In genomic region chr19:10338940-10339339, GRCh38 we compare ENCODE assay signal across 10 cellular contexts. TPM values are rescaled to one million over a fixed set of nuclear protein-coding genes. Genes with fewer than 3 reads are reported as not detected.
DNase-seq lines count a peak whose midpoint lies in the region; ATAC-seq and TF ChIP-seq lines count a peak whose summit lies in the region.
"Had no signal": no experiment of that assay in that cellular context is flagged by ENCODE, and none has a peak within 500 bp of the region (broad histone marks: within the 10 kb centered on the region; RNA-seq: fewer than 3 reads in every experiment).

No MANE protein-coding gene starts in this region.

- H3K27ac Mint-ChIP-seq in MCF 10A (ENCODE audit: low read depth, unreplicated experiment), result no peak overlapping the region

- intact Hi-C loops in Right ventricle myocardium inferior (cut with DNase I) (no loop called here), heart left ventricle (cut with DNase I) (loop anchor here in 2 of 10 donors (10.0 kb wide), 1 partner anchor 46 kb away; the partner anchor contains the start of gene TYK2 (in 2 of the 2)), upper lobe of right lung (cut with DNase I) (no loop called here), MCF 10A (cut with micrococcal nuclease) (no loop called here)

- 79 to 89% (median 85%) methylated on average over 6 of the region's 6 CpGs for WGBS in heart left ventricle, 4 donors
- 76% methylated on average over 6 of the region's 6 CpGs for WGBS in esophagus, 2 donors

- no peaks in the 10 kb centered on the region for H3K4me1 Mint-ChIP-seq in MCF 10A (ENCODE audit: insufficient read depth, unreplicated experiment)

- H3K36me3 ChIP-seq in heart left ventricle (no peaks in the 10 kb centered on the region), Peyer's patch (no peaks in the 10 kb centered on the region), esophagus (ENCODE audit: control insufficient read depth in 2 of 2, insufficient read depth in 2 of 2, low read length in 1 of 2) (no peaks in the 10 kb centered on the region), upper lobe of right lung (no peaks in the 10 kb centered on the region)

- peaks cover 0 to 35% (median 12%) of the 10 kb centered on the region in 12 donors for H3K4me1 ChIP-seq in heart left ventricle
- H3K4me1 ChIP-seq in Peyer's patch, result peaks cover 0 to 5% (median 0%) of the 10 kb centered on the region in 4 donors
- peaks cover 3 to 5% of the 10 kb centered on the region in 2 donors for H3K4me1 ChIP-seq in esophagus (ENCODE audit: control insufficient read depth in 2 of 2, insufficient read depth in 2 of 2, low read length in 1 of 2)
- no peaks in the 10 kb centered on the region for H3K4me1 ChIP-seq in upper lobe of right lung

- CTCF ChIA-PET in MCF 10A (lab: Yijun Ruan, JAX), result interaction anchor here (0.6 kb wide), 1 partner anchor 31 kb away, joined by 4 read pairs; no protein-coding TSS in a partner anchor

- no TSS peak for BruUV-seq in MCF 10A (replicated peaks; lab: Mats Ljungman, UMichigan)

- H3K9me3 ChIP-seq in heart left ventricle (no peaks in the 10 kb centered on the region), Peyer's patch (no peaks in the 10 kb centered on the region), esophagus (ENCODE audit: control insufficient read depth in 2 of 2, insufficient read depth in 1 of 2, low read depth in 1 of 2, low read length in 1 of 2) (no peaks in the 10 kb centered on the region), upper lobe of right lung (no peaks in the 10 kb centered on the region)

- peak overlapping the region in 1 of 12 donors; percentile 75 for H3K27ac ChIP-seq in heart left ventricle
- H3K27ac ChIP-seq in Peyer's patch, result peak overlapping the region; percentile 22 to 85 (median 53)
- H3K27ac ChIP-seq in esophagus (ENCODE audit: low read depth in 2 of 2, low read length in 1 of 2), result no peak overlapping the region
- H3K27ac ChIP-seq in upper lobe of right lung, result peak overlapping the region; percentile 58

- H3K4me3 ChIP-seq in heart left ventricle (peak overlapping the region in 2 of 12 donors; percentile 19 to 51), Peyer's patch (peak overlapping the region; percentile 22 to 53 (median 42)), esophagus (ENCODE audit: low read depth in 1 of 2, low read length in 2 of 2) (peak overlapping the region; percentile 22 to 33), upper lobe of right lung (peak overlapping the region; percentile 33)

- POLR2A ChIA-PET in MCF 10A (lab: Yijun Ruan, JAX), result interaction anchor here (1.0 kb wide), 1 partner anchor 24 kb away, joined by 4 read pairs; no protein-coding TSS in a partner anchor

- TF ChIP-seq CTCF in heart left ventricle (IDR thresholded peaks at IDR 0.05) (no peak), Peyer's patch (IDR thresholded peaks at IDR 0.05) (no peak), upper lobe of right lung (IDR thresholded peaks at IDR 0.05) (no peak), MCF 10A (IDR thresholded peaks at IDR 0.05; ENCODE audit: unreplicated experiment) (no peak)

- H3K9me3 Mint-ChIP-seq in MCF 10A (ENCODE audit: unreplicated experiment), result no peaks in the 10 kb centered on the region

- H3K36me3 Mint-ChIP-seq in MCF 10A (ENCODE audit: insufficient read depth, unreplicated experiment), result no peaks in the 10 kb centered on the region

- no peak overlapping the region for H3K4me3 Mint-ChIP-seq in MCF 10A (ENCODE audit: unreplicated experiment)

- TF ChIP-seq POLR2A in heart left ventricle (IDR thresholded peaks at IDR 0.05), result no peak
- no peak for TF ChIP-seq POLR2A in Peyer's patch (IDR thresholded peaks at IDR 0.05)

- peak; percentile 22 for DNase-seq in Right ventricle myocardium inferior (ENCODE audit: missing footprints)
- DNase-seq in heart left ventricle, result no peak
- no peak for DNase-seq in Peyer's patch
- no peak for DNase-seq in upper lobe of right lung
- DNase-seq in AG20443 (ENCODE audit: low spot score), result no peak
- no peak for DNase-seq in MCF 10A (ENCODE audit: unreplicated experiment)
- no peak for DNase-seq in DMS 273 treated with DMSO at 0.1 percent for 48 hours (lab: John Stamatoyannopoulos, UW)
- DNase-seq: NCI-H1105, NCI-H524 treated with DMSO at 0.1 percent for 48 hours had no signal

- no peaks in the 10 kb centered on the region for H3K27me3 Mint-ChIP-seq in MCF 10A (ENCODE audit: insufficient read depth, unreplicated experiment)

- H3K27me3 ChIP-seq in heart left ventricle, result no peaks in the 10 kb centered on the region
- H3K27me3 ChIP-seq in Peyer's patch, result no peaks in the 10 kb centered on the region
- no peaks in the 10 kb centered on the region for H3K27me3 ChIP-seq in esophagus (ENCODE audit: control insufficient read depth in 1 of 2, insufficient read depth in 2 of 2, low read length in 2 of 2)
- H3K27me3 ChIP-seq in upper lobe of right lung, result no peaks in the 10 kb centered on the region

- ATAC-seq in Right ventricle myocardium inferior (no peak), heart left ventricle (no peak), upper lobe of right lung (no peak)

RNA-seq across cellular contexts. Expression of gene ICAM3, which starts 0.5 kb away (rescaled TPM):
- total RNA-seq in Right ventricle myocardium inferior (36.7 TPM), heart left ventricle (10 to 100 TPM in 8 of 9 donors, 1 to 10 TPM in 1; 5.6 to 24.9 (median 18.3) TPM), Peyer's patch (10 to 100 TPM in 3 of 4 donors, 1 to 10 TPM in 1; 5.5 to 20.6 (median 10.8) TPM), upper lobe of right lung (23.8 TPM), MCF 10A (2022) (7.6 and 7.9 TPM in 2 replicates)
- polyA plus RNA-seq in heart left ventricle (10 to 100 TPM in 1 of 2 donors, 1 to 10 TPM in 1; 8.6 to 15.5 TPM), esophagus (1 to 10 TPM; 3.8 to 5.8 TPM)

RNA-seq across cellular contexts. Expression of gene RAVER1, which starts 5.6 kb away (rescaled TPM):
- 10.1 TPM for total RNA-seq in Right ventricle myocardium inferior
- 10 to 100 TPM; 11.5 to 22.5 (median 14.0) TPM for total RNA-seq in heart left ventricle
- 10 to 100 TPM in 1 of 2 donors, 1 to 10 TPM in 1; 5.9 to 17.2 TPM for polyA plus RNA-seq in heart left ventricle
- total RNA-seq in Peyer's patch, result 10 to 100 TPM; 42.1 to 66.5 (median 55.8) TPM
- 1 to 10 TPM; 7.1 to 8.2 TPM for polyA plus RNA-seq in esophagus
- total RNA-seq in upper lobe of right lung, result 25.4 TPM
- total RNA-seq in MCF 10A (2022), result 31.5 and 36.1 TPM in 2 replicates

RNA-seq across cellular contexts. Expression of gene FDX2, which starts 23.1 kb away (rescaled TPM):
- total RNA-seq in Right ventricle myocardium inferior, result 20.1 TPM
- total RNA-seq in heart left ventricle, result 10 to 100 TPM; 12.8 to 22.0 (median 16.6) TPM
- polyA plus RNA-seq in heart left ventricle, result 10 to 100 TPM; 32.7 to 37.3 TPM
- total RNA-seq in Peyer's patch, result 10 to 100 TPM in 3 of 4 donors, 1 to 10 TPM in 1; 8.3 to 22.2 (median 12.5) TPM
- polyA plus RNA-seq in esophagus, result 10 to 100 TPM; 18.3 to 18.5 TPM
- 19.2 TPM for total RNA-seq in upper lobe of right lung
- 30.2 and 30.3 TPM in 2 replicates for total RNA-seq in MCF 10A (2022)

RNA-seq across cellular contexts. Expression of gene ZGLP1, which starts 29.3 kb away (rescaled TPM):
- total RNA-seq in Right ventricle myocardium inferior (0.65 TPM), heart left ventricle (1 to 10 TPM in 4 of 9 donors, under 1 TPM in 5; 0.16 to 2.2 (median 0.83) TPM), Peyer's patch (10 to 100 TPM in 1 of 4 donors, 1 to 10 TPM in 1, not detected in 2; 2.1 to 10.7 TPM), upper lobe of right lung (3.8 TPM), MCF 10A (2022) (3.8 and 4.9 TPM in 2 replicates)
- polyA plus RNA-seq in heart left ventricle (1 to 10 TPM; 1.1 TPM), esophagus (1 to 10 TPM; 2.0 to 8.2 TPM)

RNA-seq across cellular contexts. Expression of gene TYK2, which starts 41.4 kb away (rescaled TPM):
- total RNA-seq in Right ventricle myocardium inferior (67.1 TPM), heart left ventricle (10 to 100 TPM; 37.7 to 86.3 (median 55.3) TPM), Peyer's patch (100 to 1,000 TPM; 138 to 531 (median 246) TPM), upper lobe of right lung (140 TPM), MCF 10A (2022) (75.0 and 83.7 TPM in 2 replicates)
- polyA plus RNA-seq in heart left ventricle (100 to 1,000 TPM in 1 of 2 donors, 10 to 100 TPM in 1; 71.7 to 100 TPM), esophagus (10 to 100 TPM; 56.2 to 96.8 TPM)

Comparison
In these comparisons a context has a peak if more than half of its experiments do, and no peak if none do; other contexts are left out.
1. H3K27ac ChIP-seq: peak in Peyer's patch (4 of 4) and upper lobe of right lung (single experiment); none in esophagus (0 of 2).